9 cellular contexts compared by ENCODE assay signal in genomic region chr7:1103009-1103788, GRCh38. TPM values are rescaled to one million over a fixed set of nuclear protein-coding genes. Genes with fewer than 3 reads are reported as not detected.
DNase-seq lines count a peak whose midpoint lies in the region; ATAC-seq lines count a peak whose summit lies in the region.
"Had no signal": no experiment of that assay in that cellular context is flagged by ENCODE, and none has a peak within 500 bp of the region (broad histone marks: within the 10 kb centered on the region; RNA-seq: fewer than 3 reads in every experiment).

No MANE protein-coding gene starts in this region.

- intact Hi-C loops in activated CD4-positive, alpha-beta T cell treated with anti-CD3 and anti-CD28 coated beads, Interleukin-2, amount 10 ng/mL, durations not matched to agents 24 days and 14 days (cut with micrococcal nuclease) = no loop called here
- intact Hi-C loops in activated CD4-positive, alpha-beta memory T cell treated with anti-CD3 and anti-CD28 coated beads for 36 hours (cut with micrococcal nuclease) = no loop called here

- peaks cover 18% of the 10 kb centered on the region for H3K4me1 Mint-ChIP-seq in activated CD4-positive, alpha-beta T cell treated with anti-CD3 and anti-CD28 coated beads, Interleukin-2, amount 10 ng/mL, durations not matched to agents 24 days and 14 days
- peaks cover 16% of the 10 kb centered on the region for H3K4me1 Mint-ChIP-seq in activated CD4-positive, alpha-beta memory T cell treated with anti-CD3 and anti-CD28 coated beads for 36 hours (ENCODE audit: low read depth)

- no peaks in the 10 kb centered on the region for H3K9me3 Mint-ChIP-seq in activated CD4-positive, alpha-beta T cell treated with anti-CD3 and anti-CD28 coated beads, Interleukin-2, amount 10 ng/mL, durations not matched to agents 24 days and 14 days
- H3K9me3 Mint-ChIP-seq in activated CD4-positive, alpha-beta memory T cell treated with anti-CD3 and anti-CD28 coated beads for 36 hours = peaks cover 1% of the 10 kb centered on the region

- no peaks in the 10 kb centered on the region for H3K27me3 Mint-ChIP-seq in activated CD4-positive, alpha-beta T cell treated with anti-CD3 and anti-CD28 coated beads, Interleukin-2, amount 10 ng/mL, durations not matched to agents 24 days and 14 days
- no peaks in the 10 kb centered on the region for H3K27me3 Mint-ChIP-seq in activated CD4-positive, alpha-beta memory T cell treated with anti-CD3 and anti-CD28 coated beads for 36 hours

- peak overlapping the region; percentile 28 for H3K4me3 Mint-ChIP-seq in activated CD4-positive, alpha-beta T cell treated with anti-CD3 and anti-CD28 coated beads, Interleukin-2, amount 10 ng/mL, durations not matched to agents 24 days and 14 days
- peak overlapping the region; percentile 10 for H3K4me3 Mint-ChIP-seq in activated CD4-positive, alpha-beta memory T cell treated with anti-CD3 and anti-CD28 coated beads for 36 hours

- POLR2A ChIA-PET in activated CD4-positive, alpha-beta memory T cell treated with anti-CD3 and anti-CD28 coated beads for 36 hours (lab: Charles Lee) = interaction anchor here (1.0 kb wide), 1 partner anchor 110 kb away, joined by 3 read pairs; no protein-coding TSS in a partner anchor

- H3K36me3 Mint-ChIP-seq in activated CD4-positive, alpha-beta T cell treated with anti-CD3 and anti-CD28 coated beads, Interleukin-2, amount 10 ng/mL, durations not matched to agents 24 days and 14 days (ENCODE audit: low read depth) = no peaks in the 10 kb centered on the region
- peaks cover 3% of the 10 kb centered on the region for H3K36me3 Mint-ChIP-seq in activated CD4-positive, alpha-beta memory T cell treated with anti-CD3 and anti-CD28 coated beads for 36 hours

- peak overlapping the region; percentile 60 for H3K27ac Mint-ChIP-seq in activated CD4-positive, alpha-beta T cell treated with anti-CD3 and anti-CD28 coated beads, Interleukin-2, amount 10 ng/mL, durations not matched to agents 24 days and 14 days
- H3K27ac Mint-ChIP-seq in activated CD4-positive, alpha-beta memory T cell treated with anti-CD3 and anti-CD28 coated beads for 36 hours = peak overlapping the region; percentile 80

- CTCF ChIA-PET in activated CD4-positive, alpha-beta memory T cell treated with anti-CD3 and anti-CD28 coated beads for 36 hours (lab: Charles Lee) = interaction anchor here (0.8 to 2.5 kb wide), 4 partner anchors 17 to 180 kb away, joined by 3 to 9 read pairs (median 6); no protein-coding TSS in a partner anchor

- peak; percentile 47 for ATAC-seq in GM21723 (IDR thresholded peaks at IDR 0.05; ENCODE audit: unreplicated experiment)
- ATAC-seq: A549 had no signal

- peak; percentile 65 for DNase-seq in activated CD4-positive, alpha-beta T cell treated with anti-CD3 and anti-CD28 coated beads, Interleukin-2, amount 10 ng/mL, durations not matched to agents 24 days and 14 days
- DNase-seq in activated CD4-positive, alpha-beta T cell treated with anti-CD3 and anti-CD28 coated beads for 1 hour = no peak
- DNase-seq in activated CD4-positive, alpha-beta memory T cell treated with anti-CD3 and anti-CD28 coated beads for 36 hours = peak; percentile 73
- peak; percentile 28 for DNase-seq in stimulated activated CD4-positive, alpha-beta T cell treated with anti-CD3 and anti-CD28 coated beads, Interleukin-4, amount 100 ng/mL, for 24 hours
- no peak for DNase-seq in Kasumi-1 (lab: John Stamatoyannopoulos, UW)
- DNase-seq in SK-N-DZ (ENCODE audit: low spot score) = no peak
- DNase-seq in activated effector memory CD4-positive, alpha-beta T cell treated with Interleukin-2 at 50 U/mL for 16 hours = no peak

RNA-seq across cellular contexts. Expression of gene GPER1, which starts 15.3 kb away (rescaled TPM):
- total RNA-seq in activated CD4-positive, alpha-beta T cell treated with anti-CD3 and anti-CD28 coated beads, Interleukin-2, amount 10 ng/mL, durations not matched to agents 24 days and 14 days = 0.09 TPM in 1 of 2 replicates, not detected in the other
- under 1 TPM; 0.12 to 0.22 TPM for total RNA-seq in activated CD4-positive, alpha-beta memory T cell treated with anti-CD3 and anti-CD28 coated beads for 36 hours
- polyA plus RNA-seq in SK-N-DZ (2014; cell fraction: cytosol; rRNA removed) = 0.46 and 0.47 TPM in 2 replicates
- 0.67 and 0.89 TPM in 2 replicates for polyA plus RNA-seq in SK-N-DZ (2014; cell fraction: nucleus; rRNA removed)

RNA-seq across cellular contexts. Expression of gene ZFAND2A, which starts 56.8 kb away (rescaled TPM):
- 19.9 and 24.2 TPM in 2 replicates for total RNA-seq in activated CD4-positive, alpha-beta T cell treated with anti-CD3 and anti-CD28 coated beads, Interleukin-2, amount 10 ng/mL, durations not matched to agents 24 days and 14 days
- 10 to 100 TPM; 24.1 to 27.5 TPM for total RNA-seq in activated CD4-positive, alpha-beta memory T cell treated with anti-CD3 and anti-CD28 coated beads for 36 hours
- 19.3 and 25.0 TPM in 2 replicates for polyA plus RNA-seq in SK-N-DZ (2014; cell fraction: cytosol; rRNA removed)
- 16.4 and 26.1 TPM in 2 replicates for polyA plus RNA-seq in SK-N-DZ (2014; cell fraction: nucleus; rRNA removed)

RNA-seq across cellular contexts. Expression of gene GPR146, which starts 58.9 kb away (rescaled TPM):
- 2.5 and 4.1 TPM in 2 replicates for total RNA-seq in activated CD4-positive, alpha-beta T cell treated with anti-CD3 and anti-CD28 coated beads, Interleukin-2, amount 10 ng/mL, durations not matched to agents 24 days and 14 days
- total RNA-seq in activated CD4-positive, alpha-beta memory T cell treated with anti-CD3 and anti-CD28 coated beads for 36 hours = 1 to 10 TPM; 1.6 to 2.1 TPM
- polyA plus RNA-seq in SK-N-DZ (2014; cell fraction: cytosol; rRNA removed) = 4.8 and 8.1 TPM in 2 replicates
- 2.8 and 5.1 TPM in 2 replicates for polyA plus RNA-seq in SK-N-DZ (2014; cell fraction: nucleus; rRNA removed)

Comparison
In these comparisons a context has a peak if more than half of its experiments do, and no peak if none do; other contexts are left out.
1. DNase-seq: peak in activated CD4-positive, alpha-beta T cell treated with anti-CD3 and anti-CD28 coated beads, Interleukin-2, amount 10 ng/mL, durations not matched to agents 24 days and 14 days (single experiment), activated CD4-positive, alpha-beta memory T cell treated with anti-CD3 and anti-CD28 coated beads for 36 hours (single experiment) and stimulated activated CD4-positive, alpha-beta T cell treated with anti-CD3 and anti-CD28 coated beads, Interleukin-4, amount 100 ng/mL, for 24 hours (single experiment); none in activated CD4-positive, alpha-beta T cell treated with anti-CD3 and anti-CD28 coated beads for 1 hour (single experiment), Kasumi-1 (0 of 2), SK-N-DZ (single experiment) and activated effector memory CD4-positive, alpha-beta T cell treated with Interleukin-2 at 50 U/mL for 16 hours (single experiment).